ENCODE assay signal across 26 cellular contexts in genomic region chr4:146661368-146661767, GRCh38. TPM values are rescaled to one million over a fixed set of nuclear protein-coding genes. Genes with fewer than 3 reads are reported as not detected.
DNase-seq lines count a peak whose midpoint lies in the region; TF ChIP-seq lines count a peak whose summit lies in the region.
"Had no signal": no experiment of that assay in that cellular context is flagged by ENCODE, and none has a peak within 500 bp of the region (broad histone marks: within the 10 kb centered on the region; RNA-seq: fewer than 3 reads in every experiment).

No MANE protein-coding gene starts in this region.

- peaks cover 17% of the 10 kb centered on the region for H3K27me3 Mint-ChIP-seq in activated CD4-positive, alpha-beta T cell treated with anti-CD3 and anti-CD28 coated beads, Interleukin-2, amount 10 ng/mL, durations not matched to agents 7 days and 5 days

- DNase-seq in NCI-H1417 (lab: John Stamatoyannopoulos, UW) (peak in 2 of 3 experiments; percentile 26 to 34), NCI-H1417 treated with DMSO at 0.1 percent for 48 hours (lab: John Stamatoyannopoulos, UW) (no peak), A673 (ENCODE audit: low spot score) (peak; percentile 60), GM13977 (ENCODE audit: low spot score) (peak; percentile 1), OCI-M1 (lab: John Stamatoyannopoulos, UW) (peak; percentile 31), GM03348 (ENCODE audit: low spot score) (no peak), GM23248 (no peak)
- no peak for DNase-seq in activated CD4-positive, alpha-beta T cell treated with anti-CD3 and anti-CD28 coated beads, Interleukin-2, amount 10 ng/mL, durations not matched to agents 7 days and 5 days
- DNase-seq: 8988T; Caco-2; CD4-positive, alpha-beta T cell; DMS153; H9; KBM-7; MV-4-11; NCI-H1694 treated with DMSO at 0.1 percent for 48 hours; NCI-H446 treated with DMSO at 0.1 percent for 48 hours; SHP77 treated with DMSO at 0.1 percent for 48 hours had no signal

- H3K9me3 ChIP-seq in A673 (ENCODE audit: low read depth, low read length, poor library complexity, severe bottlenecking): no peaks in the 10 kb centered on the region
- no peaks in the 10 kb centered on the region for H3K9me3 ChIP-seq in GM23248 (ENCODE audit: low read depth)
- H3K9me3 ChIP-seq: Caco-2 had no signal

- no TSS peak for BruUV-seq in A673 (replicated peaks; lab: Mats Ljungman, UMichigan)

- no peaks in the 10 kb centered on the region for H4K20me1 ChIP-seq in GM23248 (ENCODE audit: insufficient read depth)
- H4K20me1 ChIP-seq: BLaER1 treated with 17β-estradiol and CSF1 and Interleukin-3, amounts not matched to agents 10 nM and 100 nM had no signal

- no peaks in the 10 kb centered on the region for H3K36me3 ChIP-seq in A673 (ENCODE audit: insufficient read depth, low read length, poor library complexity, severe bottlenecking)
- no peaks in the 10 kb centered on the region for H3K36me3 ChIP-seq in GM23248 (ENCODE audit: low read depth)
- H3K36me3 ChIP-seq: BLaER1 treated with 17β-estradiol and CSF1 and Interleukin-3, amounts not matched to agents 10 nM and 100 nM had no signal

- no peaks in the 10 kb centered on the region for H3K36me3 Mint-ChIP-seq in activated CD4-positive, alpha-beta T cell treated with anti-CD3 and anti-CD28 coated beads, Interleukin-2, amount 10 ng/mL, durations not matched to agents 7 days and 5 days (ENCODE audit: low read depth)

- POLR2A ChIA-PET in A673 (lab: Charles Lee; ENCODE audit: low non-redundant PET): no interaction called here
- POLR2A ChIA-PET in activated CD4-positive, alpha-beta T cell treated with anti-CD3 and anti-CD28 coated beads, Interleukin-2, amount 10 ng/mL, durations not matched to agents 7 days and 5 days (lab: Charles Lee): no interaction called here

- in situ Hi-C loops in GM13977 (cut with MboI; ENCODE audit: low pct_unique_long_range_greater_than_20kb, low sequenced_read_pairs, unreplicated experiment): no loop called here
- in situ Hi-C loops in GM23248 (cut with MboI): no loop called here

- no peak overlapping the region for H3K9ac ChIP-seq in GM23248
- H3K9ac ChIP-seq: BLaER1 treated with 17β-estradiol and CSF1 and Interleukin-3, amounts not matched to agents 10 nM and 100 nM had no signal

- peaks cover 4% of the 10 kb centered on the region for H3K9me3 Mint-ChIP-seq in activated CD4-positive, alpha-beta T cell treated with anti-CD3 and anti-CD28 coated beads, Interleukin-2, amount 10 ng/mL, durations not matched to agents 7 days and 5 days

- TF ChIP-seq CTCF in A673 (conservative IDR thresholded peaks at IDR 0.05; ENCODE audit: low read depth, low read length) (no peak), GM13977 (IDR thresholded peaks at IDR 0.05; ENCODE audit: extremely low read depth, insufficient read depth, missing control alignments) (no peak)

- 31 to 43% methylated on average over 4 of the region's 4 CpGs for WGBS in GM23248 (ENCODE audit: low coverage in 1 of 2, low lambda C conversion rate in 2 of 2, missing lambda C conversion rate in 2 of 2), 2 experiments

- peaks cover 15% of the 10 kb centered on the region for H3K4me1 ChIP-seq in A673 (ENCODE audit: insufficient read depth, low read length, poor library complexity, severe bottlenecking)
- no peaks in the 10 kb centered on the region for H3K4me1 ChIP-seq in GM23248 (ENCODE audit: insufficient read depth)
- H3K4me1 ChIP-seq: BLaER1 treated with 17β-estradiol and CSF1 and Interleukin-3, amounts not matched to agents 10 nM and 100 nM; Caco-2 had no signal

- H3K79me2 ChIP-seq in GM23248 (ENCODE audit: insufficient read depth): no peaks in the 10 kb centered on the region

- CTCF ChIA-PET in A673 (lab: Charles Lee): no interaction called here
- CTCF ChIA-PET in activated CD4-positive, alpha-beta T cell treated with anti-CD3 and anti-CD28 coated beads, Interleukin-2, amount 10 ng/mL, durations not matched to agents 7 days and 5 days (lab: Charles Lee): no interaction called here

- H3K4me2 ChIP-seq in GM23248 (ENCODE audit: unreplicated experiment): no peak overlapping the region
- H3K4me2 ChIP-seq: BLaER1 treated with 17β-estradiol and CSF1 and Interleukin-3, amounts not matched to agents 10 nM and 100 nM; GM23338 had no signal

- intact Hi-C loops in A673 (cut with micrococcal nuclease; ENCODE audit: unreplicated experiment): no loop called here

- H3F3A ChIP-seq in GM23248 (ENCODE audit: insufficient read depth): no peaks in the 10 kb centered on the region

- no peak overlapping the region for H3K4me3 Mint-ChIP-seq in activated CD4-positive, alpha-beta T cell treated with anti-CD3 and anti-CD28 coated beads, Interleukin-2, amount 10 ng/mL, durations not matched to agents 7 days and 5 days
- H3K4me3 Mint-ChIP-seq: CD4-positive, alpha-beta T cell; GM23338; H9 had no signal

- H3K27me3 ChIP-seq in A673 (replicated peaks; ENCODE audit: insufficient read depth, low read depth, low read length, poor library complexity): no peaks in the 10 kb centered on the region
- peaks cover 14% of the 10 kb centered on the region; the same call in 1 of the 2 replicates for H3K27me3 ChIP-seq in GM23248 (replicated peaks; ENCODE audit: insufficient read depth)
- H3K27me3 ChIP-seq: BLaER1 treated with 17β-estradiol and CSF1 and Interleukin-3, amounts not matched to agents 10 nM and 100 nM had no signal

- no peak overlapping the region for H3K27ac Mint-ChIP-seq in activated CD4-positive, alpha-beta T cell treated with anti-CD3 and anti-CD28 coated beads, Interleukin-2, amount 10 ng/mL, durations not matched to agents 7 days and 5 days
- H3K27ac Mint-ChIP-seq: CD4-positive, alpha-beta T cell; GM23338; H9 had no signal

- no peak overlapping the region for H3K27ac ChIP-seq in A673 (ENCODE audit: low read depth, low read length, poor library complexity, severe bottlenecking)
- H3K27ac ChIP-seq in GM23248: no peak overlapping the region
- H3K27ac ChIP-seq: BLaER1 treated with 17β-estradiol and CSF1 and Interleukin-3, amounts not matched to agents 10 nM and 100 nM; SK-N-MC had no signal

- H3K4me3 ChIP-seq in A673 (ENCODE audit: low read depth, low read length, poor library complexity, severe bottlenecking): no peak overlapping the region
- no peak overlapping the region for H3K4me3 ChIP-seq in GM23248
- H3K4me3 ChIP-seq: BLaER1 treated with 17β-estradiol and CSF1 and Interleukin-3, amounts not matched to agents 10 nM and 100 nM; GM23338; SK-N-MC had no signal

- no peaks in the 10 kb centered on the region for H3K9me2 ChIP-seq in GM23248 (ENCODE audit: insufficient read depth)

- no peak overlapping the region for H2AFZ ChIP-seq in GM23248
- H2AFZ ChIP-seq: GM23338 had no signal

- H3K4me1 Mint-ChIP-seq in activated CD4-positive, alpha-beta T cell treated with anti-CD3 and anti-CD28 coated beads, Interleukin-2, amount 10 ng/mL, durations not matched to agents 7 days and 5 days: no peaks in the 10 kb centered on the region

RNA-seq across cellular contexts. Expression of gene POU4F2, which starts 22.7 kb away (rescaled TPM):
- 2.6 and 4.6 TPM in 2 replicates for total RNA-seq in A673 (2021)
- total RNA-seq in GM23248 (2014; rRNA removed; shearing (Covaris generic)): not detected in 2 replicates
- not detected in 2 replicates for polyA plus RNA-seq in GM23248 (2016; fragmentation: Nextera tagmentation; extraction: Ambion mirVana)
- not detected for total RNA-seq in activated CD4-positive, alpha-beta T cell treated with anti-CD3 and anti-CD28 coated beads, Interleukin-2, amount 10 ng/mL, durations not matched to agents 7 days and 5 days
- total RNA-seq: Caco-2; CD4-positive, alpha-beta T cell; GM23338; H9; HepG2; HT1080; LHCN-M2; MCF 10A; T-helper 1 cell treated with Interleukin-12 subunit alpha and Interleukin-12 subunit beta and Interleukin-4 antibody, amounts not matched to agents 30 ng/mL and 1 ng/mL, for 36 hours had no signal
- polyA plus RNA-seq: GM23338, HepG2 had no signal

Comparison
In these comparisons a context has a peak if more than half of its experiments do, and no peak if none do; other contexts are left out.
1. DNase-seq: peak in NCI-H1417 (2 of 3), A673 (single experiment), GM13977 (single experiment) and OCI-M1 (single experiment); none in NCI-H1417 treated with DMSO at 0.1 percent for 48 hours (single experiment), GM03348 (single experiment), GM23248 (single experiment) and activated CD4-positive, alpha-beta T cell treated with anti-CD3 and anti-CD28 coated beads, Interleukin-2, amount 10 ng/mL, durations not matched to agents 7 days and 5 days (single experiment).